1 cellular context compared by ENCODE assay signal in the genomic region with DNA sequence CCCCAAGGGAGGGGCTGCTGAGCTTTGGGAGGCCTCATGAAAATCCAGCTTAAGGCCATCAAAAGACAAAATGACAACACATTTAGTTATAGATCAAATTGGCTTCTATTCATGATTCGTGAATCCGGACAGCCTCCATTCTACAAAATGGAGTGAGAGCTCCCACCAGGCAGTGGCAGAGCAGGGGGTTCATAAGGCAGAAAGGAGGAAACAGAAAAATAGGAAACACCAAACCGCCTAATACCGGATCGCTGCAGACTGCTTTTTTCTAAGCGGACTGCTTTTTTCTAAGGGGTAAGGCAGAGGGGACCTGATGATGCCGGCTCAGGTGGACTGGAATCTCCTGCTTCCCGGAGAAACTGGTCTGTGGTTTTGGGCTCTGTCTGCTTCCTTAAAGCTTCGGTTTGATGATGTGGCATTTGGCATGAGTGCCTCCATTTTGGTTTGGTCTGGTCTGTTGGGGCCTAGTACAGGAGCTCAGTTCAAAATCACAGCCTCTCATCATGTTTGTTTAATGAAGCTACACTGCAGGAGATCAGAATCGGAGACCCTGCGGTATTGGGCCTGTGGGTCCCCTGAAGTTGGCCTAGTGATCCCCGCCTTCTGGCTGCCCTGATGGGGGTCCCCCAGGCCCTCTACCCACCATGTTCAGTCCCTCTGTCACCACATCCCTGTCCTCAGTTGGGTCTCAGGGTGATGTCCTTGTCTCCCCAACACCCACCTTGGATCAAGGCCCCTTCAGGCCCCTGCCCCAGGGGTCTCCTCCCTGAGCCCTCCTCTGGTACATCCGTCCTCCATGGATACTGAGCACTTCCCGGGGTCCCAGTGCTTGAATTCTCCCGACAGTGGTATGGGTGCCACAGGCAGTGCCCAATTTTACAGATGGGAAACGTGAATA.
TF ChIP-seq lines count a peak whose summit lies in the region.

No MANE protein-coding gene starts in this region.

TF ChIP-seq in SK-N-SH treated with all-trans-retinoic acid at 6 μM for 48 hours, 23 proteins besides CTCF, POLR2A, EP300 and RAD21 (continued from another document):
- TF ChIP-seq ESRRG (CRISPR knock-in tag; IDR thresholded peaks at IDR 0.05) (no peak), ISL1 (CRISPR knock-in tag; IDR thresholded peaks at IDR 0.05) (peak; percentile 62), RARB (CRISPR knock-in tag; IDR thresholded peaks at IDR 0.05) (peak; percentile 78), PPARA (CRISPR knock-in tag; IDR thresholded peaks at IDR 0.05; ENCODE audit: borderline replicate concordance) (no peak), BACH2 (CRISPR knock-in tag; IDR thresholded peaks at IDR 0.05; ENCODE audit: borderline replicate concordance) (no peak), ZFP30 (CRISPR knock-in tag; IDR thresholded peaks at IDR 0.05) (no peak), TCF4 (CRISPR knock-in tag; IDR thresholded peaks at IDR 0.05; ENCODE audit: borderline replicate concordance) (no peak), TOX (CRISPR knock-in tag; IDR thresholded peaks at IDR 0.05; ENCODE audit: borderline replicate concordance) (peak; percentile 74), ARNTL (CRISPR knock-in tag; IDR thresholded peaks at IDR 0.05; ENCODE audit: borderline replicate concordance, low read depth) (no peak), GLIS3 (CRISPR knock-in tag; IDR thresholded peaks at IDR 0.05) (no peak), ZNF565 (CRISPR knock-in tag; conservative IDR thresholded peaks at IDR 0.05; ENCODE audit: low read depth) (no peak), CSDC2 (CRISPR knock-in tag; IDR thresholded peaks at IDR 0.05) (peak; percentile 99)
- TF ChIP-seq, protein P1, sequence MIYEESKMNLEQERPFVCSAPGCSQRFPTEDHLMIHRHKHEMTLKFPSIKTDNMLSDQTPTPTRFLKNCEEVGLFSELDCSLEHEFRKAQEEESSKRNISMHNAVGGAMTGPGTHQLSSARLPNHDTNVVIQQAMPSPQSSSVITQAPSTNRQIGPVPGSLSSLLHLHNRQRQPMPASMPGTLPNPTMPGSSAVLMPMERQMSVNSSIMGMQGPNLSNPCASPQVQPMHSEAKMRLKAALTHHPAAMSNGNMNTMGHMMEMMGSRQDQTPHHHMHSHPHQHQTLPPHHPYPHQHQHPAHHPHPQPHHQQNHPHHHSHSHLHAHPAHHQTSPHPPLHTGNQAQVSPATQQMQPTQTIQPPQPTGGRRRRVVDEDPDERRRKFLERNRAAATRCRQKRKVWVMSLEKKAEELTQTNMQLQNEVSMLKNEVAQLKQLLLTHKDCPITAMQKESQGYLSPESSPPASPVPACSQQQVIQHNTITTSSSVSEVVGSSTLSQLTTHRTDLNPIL (CRISPR knock-in tag; IDR thresholded peaks at IDR 0.05; ENCODE audit: low read depth), result no peak
- TF ChIP-seq, protein P2, sequence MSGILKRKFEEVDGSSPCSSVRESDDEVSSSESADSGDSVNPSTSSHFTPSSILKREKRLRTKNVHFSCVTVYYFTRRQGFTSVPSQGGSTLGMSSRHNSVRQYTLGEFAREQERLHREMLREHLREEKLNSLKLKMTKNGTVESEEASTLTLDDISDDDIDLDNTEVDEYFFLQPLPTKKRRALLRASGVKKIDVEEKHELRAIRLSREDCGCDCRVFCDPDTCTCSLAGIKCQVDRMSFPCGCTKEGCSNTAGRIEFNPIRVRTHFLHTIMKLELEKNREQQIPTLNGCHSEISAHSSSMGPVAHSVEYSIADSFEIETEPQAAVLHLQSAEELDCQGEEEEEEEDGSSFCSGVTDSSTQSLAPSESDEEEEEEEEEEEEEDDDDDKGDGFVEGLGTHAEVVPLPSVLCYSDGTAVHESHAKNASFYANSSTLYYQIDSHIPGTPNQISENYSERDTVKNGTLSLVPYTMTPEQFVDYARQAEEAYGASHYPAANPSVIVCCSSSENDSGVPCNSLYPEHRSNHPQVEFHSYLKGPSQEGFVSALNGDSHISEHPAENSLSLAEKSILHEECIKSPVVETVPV (CRISPR knock-in tag; IDR thresholded peaks at IDR 0.05), result no peak
- TF ChIP-seq, protein P3, sequence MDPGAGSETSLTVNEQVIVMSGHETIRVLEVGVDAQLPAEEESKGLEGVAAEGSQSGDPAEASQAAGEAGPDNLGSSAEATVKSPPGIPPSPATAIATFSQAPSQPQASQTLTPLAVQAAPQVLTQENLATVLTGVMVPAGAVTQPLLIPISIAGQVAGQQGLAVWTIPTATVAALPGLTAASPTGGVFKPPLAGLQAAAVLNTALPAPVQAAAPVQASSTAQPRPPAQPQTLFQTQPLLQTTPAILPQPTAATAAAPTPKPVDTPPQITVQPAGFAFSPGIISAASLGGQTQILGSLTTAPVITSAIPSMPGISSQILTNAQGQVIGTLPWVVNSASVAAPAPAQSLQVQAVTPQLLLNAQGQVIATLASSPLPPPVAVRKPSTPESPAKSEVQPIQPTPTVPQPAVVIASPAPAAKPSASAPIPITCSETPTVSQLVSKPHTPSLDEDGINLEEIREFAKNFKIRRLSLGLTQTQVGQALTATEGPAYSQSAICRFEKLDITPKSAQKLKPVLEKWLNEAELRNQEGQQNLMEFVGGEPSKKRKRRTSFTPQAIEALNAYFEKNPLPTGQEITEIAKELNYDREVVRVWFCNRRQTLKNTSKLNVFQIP (CRISPR knock-in tag; IDR thresholded peaks at IDR 0.05; ENCODE audit: borderline replicate concordance, low read depth), result no peak
